ENCODE assay signal across 1 cellular context in the genomic region with DNA sequence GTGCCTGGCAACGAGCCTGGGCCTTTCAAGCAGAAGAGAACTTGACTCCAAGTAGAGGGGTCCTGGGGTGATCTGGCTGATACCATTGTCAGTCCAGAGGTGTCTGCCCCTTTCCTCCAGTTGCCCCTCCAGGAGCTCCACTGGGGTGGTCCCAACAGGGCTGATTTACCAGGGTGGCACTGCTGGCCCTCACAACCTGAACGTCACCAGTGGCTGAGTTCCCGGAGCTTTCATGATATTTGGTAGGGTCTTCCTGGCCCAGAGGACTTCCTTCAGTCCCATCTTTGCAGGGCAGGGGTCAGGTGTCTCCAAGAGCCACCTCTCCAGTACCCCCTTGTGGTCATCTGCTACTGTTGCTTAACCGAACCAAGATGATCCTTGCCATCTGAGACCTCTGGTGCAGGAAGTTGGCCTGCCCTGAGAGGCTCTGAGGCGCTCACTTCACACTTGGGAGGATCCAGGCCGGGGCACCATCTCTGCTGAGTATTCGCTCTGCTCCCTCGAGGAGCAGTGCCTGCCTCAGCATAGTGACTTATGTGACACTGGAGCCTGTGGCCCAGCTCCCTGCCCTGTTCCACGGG.
TF ChIP-seq lines count a peak whose summit lies in the region.

No MANE protein-coding gene starts in this region.

TF ChIP-seq in HepG2, 621 proteins besides CTCF, POLR2A, EP300 and RAD21 (continued from another document and continues in another):
- TF ChIP-seq, protein P1, sequence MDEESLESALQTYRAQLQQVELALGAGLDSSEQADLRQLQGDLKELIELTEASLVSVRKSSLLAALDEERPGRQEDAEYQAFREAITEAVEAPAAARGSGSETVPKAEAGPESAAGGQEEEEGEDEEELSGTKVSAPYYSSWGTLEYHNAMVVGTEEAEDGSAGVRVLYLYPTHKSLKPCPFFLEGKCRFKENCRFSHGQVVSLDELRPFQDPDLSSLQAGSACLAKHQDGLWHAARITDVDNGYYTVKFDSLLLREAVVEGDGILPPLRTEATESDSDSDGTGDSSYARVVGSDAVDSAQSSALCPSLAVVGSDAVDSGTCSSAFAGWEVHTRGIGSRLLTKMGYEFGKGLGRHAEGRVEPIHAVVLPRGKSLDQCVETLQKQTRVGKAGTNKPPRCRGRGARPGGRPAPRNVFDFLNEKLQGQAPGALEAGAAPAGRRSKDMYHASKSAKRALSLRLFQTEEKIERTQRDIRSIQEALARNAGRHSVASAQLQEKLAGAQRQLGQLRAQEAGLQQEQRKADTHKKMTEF (CRISPR knock-in tag; IDR thresholded peaks at IDR 0.05) = 0 out of 2 replicates have a peak, but pooled peaks have one; percentile 21
- TF ChIP-seq PHF5A (CRISPR knock-in tag; IDR thresholded peaks at IDR 0.05; ENCODE audit: low read depth, unreplicated experiment) (no peak), PITX1 (CRISPR knock-in tag; IDR thresholded peaks at IDR 0.05) (no peak), SP2 (CRISPR knock-in tag; IDR thresholded peaks at IDR 0.05) (no peak), NFIC (IDR thresholded peaks at IDR 0.05; ENCODE audit: low read length) (no peak), ZMYM3 (CRISPR knock-in tag; IDR thresholded peaks at IDR 0.05) (no peak), NCOA2 (CRISPR knock-in tag; IDR thresholded peaks at IDR 0.05) (no peak), ZFP1 (CRISPR knock-in tag; IDR thresholded peaks at IDR 0.05) (no peak), FOSL1 (CRISPR knock-in tag; IDR thresholded peaks at IDR 0.05; ENCODE audit: borderline replicate concordance) (no peak), GABPA (IDR thresholded peaks at IDR 0.05; ENCODE audit: low read depth, low read length) (no peak), GABPA (CRISPR knock-in tag; IDR thresholded peaks at IDR 0.05; ENCODE audit: low read depth) (no peak), ZFP90 (CRISPR knock-in tag; IDR thresholded peaks at IDR 0.05; ENCODE audit: borderline replicate concordance) (no peak), ZNF432 (CRISPR knock-in tag; IDR thresholded peaks at IDR 0.05; ENCODE audit: borderline replicate concordance) (no peak), ZNF33B (CRISPR knock-in tag; IDR thresholded peaks at IDR 0.05) (no peak), KAT7 (CRISPR knock-in tag; IDR thresholded peaks at IDR 0.05; ENCODE audit: borderline replicate concordance) (no peak), ZNF562 (CRISPR knock-in tag; IDR thresholded peaks at IDR 0.05; ENCODE audit: borderline replicate concordance) (no peak), BRCA1 (CRISPR knock-in tag; IDR thresholded peaks at IDR 0.05) (no peak), ZSCAN25 (CRISPR knock-in tag; IDR thresholded peaks at IDR 0.05) (0 out of 2 replicates have a peak, but pooled peaks have one; percentile 36), PAF1 (CRISPR knock-in tag; IDR thresholded peaks at IDR 0.05) (no peak; the same call in 1 of the 2 replicates), ZNF124 (CRISPR knock-in tag; IDR thresholded peaks at IDR 0.05) (0 out of 2 replicates have a peak, but pooled peaks have one; percentile 57), XRCC5 (optimal IDR thresholded peaks at IDR 0.05; ENCODE audit: low read length) (peak; percentile 46), HES4 (CRISPR knock-in tag; IDR thresholded peaks at IDR 0.05; ENCODE audit: borderline replicate concordance) (peak; percentile 6; the same call in 1 of the 2 replicates), CEBPG (CRISPR knock-in tag; IDR thresholded peaks at IDR 0.05) (peak; percentile 75), KLF9 (CRISPR knock-in tag; IDR thresholded peaks at IDR 0.05; ENCODE audit: low read depth) (no peak), MIXL1 (CRISPR knock-in tag; IDR thresholded peaks at IDR 0.05) (no peak), ZNF782 (CRISPR knock-in tag; IDR thresholded peaks at IDR 0.05; ENCODE audit: borderline replicate concordance) (no peak), MIER3 (CRISPR knock-in tag; IDR thresholded peaks at IDR 0.05; ENCODE audit: borderline replicate concordance) (no peak), ZNF484 (CRISPR knock-in tag; IDR thresholded peaks at IDR 0.05; ENCODE audit: borderline replicate concordance, low read depth) (no peak), ERF (CRISPR knock-in tag; IDR thresholded peaks at IDR 0.05) (no peak), ZNF501 (CRISPR knock-in tag; IDR thresholded peaks at IDR 0.05) (no peak), MED1 (CRISPR knock-in tag; IDR thresholded peaks at IDR 0.05) (no peak), STAG1 (CRISPR knock-in tag; IDR thresholded peaks at IDR 0.05) (peak; percentile 52)
- TF ChIP-seq, protein P2, sequence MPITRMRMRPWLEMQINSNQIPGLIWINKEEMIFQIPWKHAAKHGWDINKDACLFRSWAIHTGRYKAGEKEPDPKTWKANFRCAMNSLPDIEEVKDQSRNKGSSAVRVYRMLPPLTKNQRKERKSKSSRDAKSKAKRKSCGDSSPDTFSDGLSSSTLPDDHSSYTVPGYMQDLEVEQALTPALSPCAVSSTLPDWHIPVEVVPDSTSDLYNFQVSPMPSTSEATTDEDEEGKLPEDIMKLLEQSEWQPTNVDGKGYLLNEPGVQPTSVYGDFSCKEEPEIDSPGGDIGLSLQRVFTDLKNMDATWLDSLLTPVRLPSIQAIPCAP (CRISPR knock-in tag; IDR thresholded peaks at IDR 0.05; ENCODE audit: low read depth) = no peak
- TF ChIP-seq, protein P3, sequence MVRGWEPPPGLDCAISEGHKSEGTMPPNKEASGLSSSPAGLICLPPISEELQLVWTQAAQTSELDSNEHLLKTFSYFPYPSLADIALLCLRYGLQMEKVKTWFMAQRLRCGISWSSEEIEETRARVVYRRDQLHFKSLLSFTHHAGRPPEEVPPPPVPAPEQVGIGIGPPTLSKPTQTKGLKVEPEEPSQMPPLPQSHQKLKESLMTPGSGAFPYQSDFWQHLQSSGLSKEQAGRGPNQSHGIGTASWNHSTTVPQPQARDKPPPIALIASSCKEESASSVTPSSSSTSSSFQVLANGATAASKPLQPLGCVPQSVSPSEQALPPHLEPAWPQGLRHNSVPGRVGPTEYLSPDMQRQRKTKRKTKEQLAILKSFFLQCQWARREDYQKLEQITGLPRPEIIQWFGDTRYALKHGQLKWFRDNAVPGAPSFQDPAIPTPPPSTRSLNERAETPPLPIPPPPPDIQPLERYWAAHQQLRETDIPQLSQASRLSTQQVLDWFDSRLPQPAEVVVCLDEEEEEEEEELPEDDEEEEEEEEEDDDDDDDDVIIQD (CRISPR knock-in tag; IDR thresholded peaks at IDR 0.05; ENCODE audit: low read depth) = no peak
- TF ChIP-seq, protein P4, sequence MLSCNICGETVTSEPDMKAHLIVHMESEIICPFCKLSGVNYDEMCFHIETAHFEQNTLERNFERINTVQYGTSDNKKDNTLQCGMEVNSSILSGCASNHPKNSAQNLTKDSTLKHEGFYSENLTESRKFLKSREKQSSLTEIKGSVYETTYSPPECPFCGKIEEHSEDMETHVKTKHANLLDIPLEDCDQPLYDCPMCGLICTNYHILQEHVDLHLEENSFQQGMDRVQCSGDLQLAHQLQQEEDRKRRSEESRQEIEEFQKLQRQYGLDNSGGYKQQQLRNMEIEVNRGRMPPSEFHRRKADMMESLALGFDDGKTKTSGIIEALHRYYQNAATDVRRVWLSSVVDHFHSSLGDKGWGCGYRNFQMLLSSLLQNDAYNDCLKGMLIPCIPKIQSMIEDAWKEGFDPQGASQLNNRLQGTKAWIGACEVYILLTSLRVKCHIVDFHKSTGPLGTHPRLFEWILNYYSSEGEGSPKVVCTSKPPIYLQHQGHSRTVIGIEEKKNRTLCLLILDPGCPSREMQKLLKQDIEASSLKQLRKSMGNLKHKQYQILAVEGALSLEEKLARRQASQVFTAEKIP (CRISPR knock-in tag; IDR thresholded peaks at IDR 0.05; ENCODE audit: borderline replicate concordance) = no peak
- TF ChIP-seq, protein P5, sequence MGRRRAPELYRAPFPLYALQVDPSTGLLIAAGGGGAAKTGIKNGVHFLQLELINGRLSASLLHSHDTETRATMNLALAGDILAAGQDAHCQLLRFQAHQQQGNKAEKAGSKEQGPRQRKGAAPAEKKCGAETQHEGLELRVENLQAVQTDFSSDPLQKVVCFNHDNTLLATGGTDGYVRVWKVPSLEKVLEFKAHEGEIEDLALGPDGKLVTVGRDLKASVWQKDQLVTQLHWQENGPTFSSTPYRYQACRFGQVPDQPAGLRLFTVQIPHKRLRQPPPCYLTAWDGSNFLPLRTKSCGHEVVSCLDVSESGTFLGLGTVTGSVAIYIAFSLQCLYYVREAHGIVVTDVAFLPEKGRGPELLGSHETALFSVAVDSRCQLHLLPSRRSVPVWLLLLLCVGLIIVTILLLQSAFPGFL (CRISPR knock-in tag; IDR thresholded peaks at IDR 0.05) = no peak
- TF ChIP-seq, protein P6, sequence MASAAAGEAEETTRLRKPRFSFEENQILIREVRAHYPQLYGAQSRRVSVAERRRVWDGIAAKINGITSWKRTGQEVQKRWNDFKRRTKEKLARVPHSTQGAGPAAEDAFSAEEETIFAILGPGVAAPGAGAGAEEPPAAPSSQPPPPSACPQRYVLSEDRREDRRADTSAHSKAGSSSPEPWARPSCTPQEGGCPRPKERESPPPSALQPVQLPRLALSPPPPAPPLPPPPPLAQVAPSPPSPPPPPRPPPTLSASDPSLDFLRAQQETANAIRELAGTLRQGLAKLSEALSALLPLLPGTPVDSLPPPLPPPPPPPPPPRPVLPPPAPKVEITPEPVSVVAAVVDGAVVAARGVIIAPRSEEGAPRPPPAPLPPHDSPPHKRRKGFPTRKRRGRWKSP (CRISPR knock-in tag; IDR thresholded peaks at IDR 0.05) = no peak
- TF ChIP-seq, protein P7, sequence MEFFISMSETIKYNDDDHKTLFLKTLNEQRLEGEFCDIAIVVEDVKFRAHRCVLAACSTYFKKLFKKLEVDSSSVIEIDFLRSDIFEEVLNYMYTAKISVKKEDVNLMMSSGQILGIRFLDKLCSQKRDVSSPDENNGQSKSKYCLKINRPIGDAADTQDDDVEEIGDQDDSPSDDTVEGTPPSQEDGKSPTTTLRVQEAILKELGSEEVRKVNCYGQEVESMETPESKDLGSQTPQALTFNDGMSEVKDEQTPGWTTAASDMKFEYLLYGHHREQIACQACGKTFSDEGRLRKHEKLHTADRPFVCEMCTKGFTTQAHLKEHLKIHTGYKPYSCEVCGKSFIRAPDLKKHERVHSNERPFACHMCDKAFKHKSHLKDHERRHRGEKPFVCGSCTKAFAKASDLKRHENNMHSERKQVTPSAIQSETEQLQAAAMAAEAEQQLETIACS (CRISPR knock-in tag; IDR thresholded peaks at IDR 0.05) = no peak
- TF ChIP-seq, protein P8, sequence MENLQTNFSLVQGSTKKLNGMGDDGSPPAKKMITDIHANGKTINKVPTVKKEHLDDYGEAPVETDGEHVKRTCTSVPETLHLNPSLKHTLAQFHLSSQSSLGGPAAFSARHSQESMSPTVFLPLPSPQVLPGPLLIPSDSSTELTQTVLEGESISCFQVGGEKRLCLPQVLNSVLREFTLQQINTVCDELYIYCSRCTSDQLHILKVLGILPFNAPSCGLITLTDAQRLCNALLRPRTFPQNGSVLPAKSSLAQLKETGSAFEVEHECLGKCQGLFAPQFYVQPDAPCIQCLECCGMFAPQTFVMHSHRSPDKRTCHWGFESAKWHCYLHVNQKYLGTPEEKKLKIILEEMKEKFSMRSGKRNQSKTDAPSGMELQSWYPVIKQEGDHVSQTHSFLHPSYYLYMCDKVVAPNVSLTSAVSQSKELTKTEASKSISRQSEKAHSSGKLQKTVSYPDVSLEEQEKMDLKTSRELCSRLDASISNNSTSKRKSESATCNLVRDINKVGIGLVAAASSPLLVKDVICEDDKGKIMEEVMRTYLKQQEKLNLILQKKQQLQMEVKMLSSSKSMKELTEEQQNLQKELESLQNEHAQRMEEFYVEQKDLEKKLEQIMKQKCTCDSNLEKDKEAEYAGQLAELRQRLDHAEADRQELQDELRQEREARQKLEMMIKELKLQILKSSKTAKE (CRISPR knock-in tag; IDR thresholded peaks at IDR 0.05; ENCODE audit: borderline replicate concordance) = no peak
- TF ChIP-seq, protein P9, sequence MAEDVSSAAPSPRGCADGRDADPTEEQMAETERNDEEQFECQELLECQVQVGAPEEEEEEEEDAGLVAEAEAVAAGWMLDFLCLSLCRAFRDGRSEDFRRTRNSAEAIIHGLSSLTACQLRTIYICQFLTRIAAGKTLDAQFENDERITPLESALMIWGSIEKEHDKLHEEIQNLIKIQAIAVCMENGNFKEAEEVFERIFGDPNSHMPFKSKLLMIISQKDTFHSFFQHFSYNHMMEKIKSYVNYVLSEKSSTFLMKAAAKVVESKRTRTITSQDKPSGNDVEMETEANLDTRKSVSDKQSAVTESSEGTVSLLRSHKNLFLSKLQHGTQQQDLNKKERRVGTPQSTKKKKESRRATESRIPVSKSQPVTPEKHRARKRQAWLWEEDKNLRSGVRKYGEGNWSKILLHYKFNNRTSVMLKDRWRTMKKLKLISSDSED (CRISPR knock-in tag; IDR thresholded peaks at IDR 0.05) = no peak
- TF ChIP-seq, protein P10, sequence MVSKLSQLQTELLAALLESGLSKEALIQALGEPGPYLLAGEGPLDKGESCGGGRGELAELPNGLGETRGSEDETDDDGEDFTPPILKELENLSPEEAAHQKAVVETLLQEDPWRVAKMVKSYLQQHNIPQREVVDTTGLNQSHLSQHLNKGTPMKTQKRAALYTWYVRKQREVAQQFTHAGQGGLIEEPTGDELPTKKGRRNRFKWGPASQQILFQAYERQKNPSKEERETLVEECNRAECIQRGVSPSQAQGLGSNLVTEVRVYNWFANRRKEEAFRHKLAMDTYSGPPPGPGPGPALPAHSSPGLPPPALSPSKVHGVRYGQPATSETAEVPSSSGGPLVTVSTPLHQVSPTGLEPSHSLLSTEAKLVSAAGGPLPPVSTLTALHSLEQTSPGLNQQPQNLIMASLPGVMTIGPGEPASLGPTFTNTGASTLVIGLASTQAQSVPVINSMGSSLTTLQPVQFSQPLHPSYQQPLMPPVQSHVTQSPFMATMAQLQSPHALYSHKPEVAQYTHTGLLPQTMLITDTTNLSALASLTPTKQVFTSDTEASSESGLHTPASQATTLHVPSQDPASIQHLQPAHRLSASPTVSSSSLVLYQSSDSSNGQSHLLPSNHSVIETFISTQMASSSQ (IDR thresholded peaks at IDR 0.05; ENCODE audit: low read depth) = no peak
- TF ChIP-seq, protein P10 (CRISPR knock-in tag; IDR thresholded peaks at IDR 0.05; ENCODE audit: borderline replicate concordance) = no peak
- TF ChIP-seq, protein P11, sequence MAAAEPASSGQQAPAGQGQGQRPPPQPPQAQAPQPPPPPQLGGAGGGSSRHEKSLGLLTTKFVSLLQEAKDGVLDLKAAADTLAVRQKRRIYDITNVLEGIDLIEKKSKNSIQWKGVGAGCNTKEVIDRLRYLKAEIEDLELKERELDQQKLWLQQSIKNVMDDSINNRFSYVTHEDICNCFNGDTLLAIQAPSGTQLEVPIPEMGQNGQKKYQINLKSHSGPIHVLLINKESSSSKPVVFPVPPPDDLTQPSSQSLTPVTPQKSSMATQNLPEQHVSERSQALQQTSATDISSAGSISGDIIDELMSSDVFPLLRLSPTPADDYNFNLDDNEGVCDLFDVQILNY (CRISPR knock-in tag; conservative IDR thresholded peaks at IDR 0.05) = no peak
